Comparison of ENCODE assay signal across 22 cellular contexts in the genomic region with DNA sequence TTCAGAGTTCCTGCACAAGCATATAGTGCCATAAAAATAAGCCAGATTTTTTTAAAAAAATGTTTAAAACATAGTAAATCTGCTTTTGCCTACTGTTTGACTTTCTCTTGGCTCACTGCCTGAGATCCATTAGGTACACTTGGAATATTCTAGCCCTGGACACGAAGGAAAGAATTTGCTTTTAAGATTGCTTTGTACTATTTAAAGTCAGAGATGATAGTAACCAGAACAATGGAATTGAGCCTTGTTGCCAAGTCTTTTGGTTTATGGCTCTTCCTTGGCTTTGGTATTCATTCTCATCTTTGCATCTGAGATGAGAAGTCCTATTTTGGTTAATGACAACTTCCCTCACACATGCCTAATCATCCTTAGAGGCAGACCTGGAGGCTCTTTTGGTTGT. TPM values are rescaled to one million over a fixed set of nuclear protein-coding genes. Genes with fewer than 3 reads are reported as not detected.
A peak's percentile ranks its signal among the peaks of the same experiment; 100 is the strongest.
DNase-seq lines count a peak whose midpoint lies in the region; ATAC-seq, FAIRE-seq and TF ChIP-seq lines count a peak whose summit lies in the region.
"Had no signal": no experiment of that assay in that cellular context is flagged by ENCODE, and none has a peak within 500 bp of the region (broad histone marks: within the 10 kb centered on the region; RNA-seq: fewer than 3 reads in every experiment).

No MANE protein-coding gene starts in this region.

- peaks cover 1% of the 10 kb centered on the region for H3K27me3 Mint-ChIP-seq in glutamatergic neuron (ENCODE audit: unreplicated experiment)

- FAIRE-seq in H54 (lab: Jason Lieb, UNC): no peak
- FAIRE-seq: GM12891, GM18507 had no signal

- no peak for DNase-seq in glutamatergic neuron
- no peak for DNase-seq in sigmoid colon
- DNase-seq in LoVo (ENCODE audit: low spot score): no peak
- DNase-seq in H54 (ENCODE audit: insufficient read length, low spot score): no peak
- no peak for DNase-seq in left cardiac atrium
- DNase-seq: C1 segment of cervical spinal cord; Calu3; CD4-positive, alpha-beta memory T cell; COR-L47; DMS53; DMS79 treated with DMSO at 0.1 percent for 48 hours; GF-D8; HFFc6 had no signal

- no peaks in the 10 kb centered on the region for H3K36me3 ChIP-seq in muscle layer of duodenum (ENCODE audit: control insufficient read depth in 1 of 2, insufficient read depth in 2 of 2, low read length in 2 of 2)
- no peaks in the 10 kb centered on the region for H3K36me3 ChIP-seq in sigmoid colon
- H3K36me3 ChIP-seq: HAP-1 had no signal

- H3K9me3 ChIP-seq in muscle layer of duodenum (ENCODE audit: control insufficient read depth in 1 of 2, low read length in 2 of 2) (no peaks in the 10 kb centered on the region), sigmoid colon (no peaks in the 10 kb centered on the region)
- H3K9me3 ChIP-seq: HAP-1 had no signal

- intact Hi-C loops in sigmoid colon (cut with DNase I): loop anchor here (5.0 kb wide), 1 partner anchor 34 kb away; a partner anchor contains a TSS
- intact Hi-C loops in left cardiac atrium (cut with DNase I): no loop called here

- H3K4me1 Mint-ChIP-seq in glutamatergic neuron (ENCODE audit: low read depth, unreplicated experiment): peaks cover 11% of the 10 kb centered on the region

- no peak overlapping the region for H3K4me3 Mint-ChIP-seq in glutamatergic neuron (ENCODE audit: unreplicated experiment)
- H3K4me3 Mint-ChIP-seq: CD4-positive, alpha-beta memory T cell; GM23338; HFFc6 had no signal

- peaks cover 2% of the 10 kb centered on the region for H3K9me3 Mint-ChIP-seq in glutamatergic neuron (ENCODE audit: unreplicated experiment)
- H3K9me3 Mint-ChIP-seq: GM23338, HFFc6 had no signal

- TF ChIP-seq POLR2A in sigmoid colon (IDR thresholded peaks at IDR 0.05) (no peak), H54 (IDR thresholded peaks at IDR 0.05; ENCODE audit: low read depth, low read length) (no peak)

- H3K27ac ChIP-seq in muscle layer of duodenum (ENCODE audit: low read length) (peak overlapping the region; percentile 2), sigmoid colon (peak overlapping the region in 3 of 4 donors; percentile 41 to 67 (median 65))

- no peak for ATAC-seq in left cardiac atrium
- ATAC-seq: GM23338 had no signal

- TF ChIP-seq EP300 in sigmoid colon (IDR thresholded peaks at IDR 0.05): peak; percentile 10 to 65 (median 34)

- H3K4me1 ChIP-seq in muscle layer of duodenum (ENCODE audit: control insufficient read depth in 1 of 2, insufficient read depth in 2 of 2, low read length in 2 of 2) (peaks cover 3 to 23% of the 10 kb centered on the region in 2 donors), sigmoid colon (peaks cover 0 to 59% (median 37%) of the 10 kb centered on the region in 4 donors)
- H3K4me1 ChIP-seq: HAP-1 had no signal

- TF ChIP-seq CTCF in glutamatergic neuron (IDR thresholded peaks at IDR 0.05; ENCODE audit: partially characterized antibody, unreplicated experiment) (no peak), sigmoid colon (IDR thresholded peaks at IDR 0.05) (no peak)

- WGBS in sigmoid colon, 2 donors: 9 to 39% methylated on average over 1 of the region's 1 CpG

- H3K4me3 ChIP-seq in muscle layer of duodenum (ENCODE audit: low read depth in 1 of 2, low read length in 2 of 2) (no peak overlapping the region), sigmoid colon (no peak overlapping the region)
- H3K4me3 ChIP-seq: GM23338, HAP-1 had no signal

- H3K27me3 ChIP-seq in muscle layer of duodenum (ENCODE audit: low read depth, low read length): no peaks in the 10 kb centered on the region
- H3K27me3 ChIP-seq in sigmoid colon: no peaks in the 10 kb centered on the region

- H3K36me3 Mint-ChIP-seq in glutamatergic neuron (ENCODE audit: unreplicated experiment): no peaks in the 10 kb centered on the region
- H3K36me3 Mint-ChIP-seq: CD4-positive, alpha-beta memory T cell had no signal

- H3K27ac Mint-ChIP-seq in glutamatergic neuron (ENCODE audit: unreplicated experiment): peak overlapping the region; percentile 2
- H3K27ac Mint-ChIP-seq: CD4-positive, alpha-beta memory T cell; GM23338; HFFc6 had no signal

RNA-seq across cellular contexts. Expression of a gene that starts 32.4 kb away (rescaled TPM):
- 143 TPM for total RNA-seq in glutamatergic neuron (ENCODE audit: unreplicated experiment)
- 10 to 100 TPM; 19.1 to 27.7 (median 24.6) TPM for total RNA-seq in sigmoid colon
- 1 to 10 TPM in 1 of 3 donors, under 1 TPM in 2; under 0.01 to 5.2 (median 0.46) TPM for polyA plus RNA-seq in sigmoid colon
- total RNA-seq in left cardiac atrium: 1 to 10 TPM; 2.4 to 3.8 TPM
- total RNA-seq: A172; A673; CD4-positive, alpha-beta memory T cell; G401; HFFc6 had no signal
- polyA plus RNA-seq: BJ; CD4-positive, alpha-beta memory T cell had no signal

Comparison
In these comparisons a context has a peak if more than half of its experiments do, and no peak if none do; other contexts are left out.
1. RNA of a gene that starts 32.4 kb away (total RNA-seq): 143 TPM in glutamatergic neuron (single experiment) and 19.1 to 27.7 TPM in sigmoid colon; 2.4 to 3.8 TPM in left cardiac atrium; every median in the first group is over 4 times any median in the second.